Comparison of ENCODE assay signal across 24 cellular contexts in the genomic region with DNA sequence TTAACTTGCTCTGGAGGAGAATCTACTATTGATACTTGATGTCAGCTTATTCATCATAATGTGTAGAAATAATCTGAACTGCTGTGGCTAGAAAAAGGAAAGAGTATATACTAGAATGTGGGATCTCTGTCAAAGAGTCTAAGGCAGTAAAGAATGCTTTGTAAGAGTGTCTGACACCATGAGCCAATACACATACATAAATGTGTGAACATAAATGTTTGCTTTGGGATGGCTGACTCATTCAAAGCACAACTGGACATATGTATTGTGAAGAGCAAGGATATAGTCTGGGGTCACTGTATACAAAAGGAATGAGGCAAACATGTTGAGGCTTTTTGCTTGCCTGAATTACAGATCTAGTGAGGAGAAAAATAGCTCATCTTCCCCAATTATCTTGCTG.
"Had no signal": no experiment of that assay in that cellular context is flagged by ENCODE, and none has a peak within 500 bp of the region (broad histone marks: within the 10 kb centered on the region; RNA-seq: fewer than 3 reads in every experiment).

No MANE protein-coding gene starts in this region.

- DNase-seq: dorsolateral prefrontal cortex; effector memory CD4-positive, alpha-beta T cell; foreskin fibroblast; gastrocnemius medialis; head of caudate nucleus; mesenchymal stem cell; midbrain; naive thymus-derived CD8-positive, alpha-beta T cell; nephron progenitor cell; nucleus accumbens; stimulated activated CD4-positive, alpha-beta T cell treated with anti-CD3 and anti-CD28 coated beads, Interleukin-12 subunit alpha, Interleukin-12 subunit beta, amount 100 ng/mL, for 4 hours; stimulated activated CD4-positive, alpha-beta T cell treated with anti-CD3 and anti-CD28 coated beads, Interleukin-1b, Interleukin-23, amount 100 ng/mL, for 48 hours; stimulated activated CD4-positive, alpha-beta T cell treated with anti-CD3 and anti-CD28 coated beads, Interleukin-4, amount 100 ng/mL, for 1 hour; stimulated activated CD8-positive, alpha-beta memory T cell treated with anti-CD3 and anti-CD28 coated beads, Interleukin-4, amount 100 ng/mL, for 48 hours; stimulated activated naive CD4-positive, alpha-beta T cell; stimulated activated naive CD8-positive, alpha-beta T cell treated with anti-CD3 and anti-CD28 coated beads, Interleukin-15, amount 100 ng/mL, for 72 hours; transverse colon; upper lobe of right lung; uterus had no signal

- H3K4me3 ChIP-seq: dorsolateral prefrontal cortex, gastrocnemius medialis, lung, prostate gland, right atrium auricular region, smooth muscle cell, suprapubic skin, transverse colon, upper lobe of right lung, uterus had no signal
